In genomic region chr19:41866284-41866683, GRCh38 we compare ENCODE assay signal across 12 cellular contexts. TPM values are rescaled to one million over a fixed set of nuclear protein-coding genes. Genes with fewer than 3 reads are reported as not detected.
DNase-seq lines count a peak whose midpoint lies in the region; ATAC-seq and TF ChIP-seq lines count a peak whose summit lies in the region.
"Had no signal": no experiment of that assay in that cellular context is flagged by ENCODE, and none has a peak within 500 bp of the region (broad histone marks: within the 10 kb centered on the region; RNA-seq: fewer than 3 reads in every experiment).

No MANE protein-coding gene starts in this region.

- TF ChIP-seq POLR2A in heart left ventricle (IDR thresholded peaks at IDR 0.05) = no peak

- ATAC-seq in Right ventricle myocardium superior (ENCODE audit: poor library complexity) (no peak), heart left ventricle (no peak), upper lobe of right lung (no peak)
- ATAC-seq in central memory CD8-positive, alpha-beta T cell (replicated peaks; ENCODE audit: extremely low read depth, poor library complexity, severe bottlenecking) = no peak
- ATAC-seq: left lung had no signal

- H3K27me3 ChIP-seq in heart left ventricle (no peaks in the 10 kb centered on the region), upper lobe of right lung (no peaks in the 10 kb centered on the region), colonic mucosa (no peaks in the 10 kb centered on the region)
- H3K27me3 ChIP-seq: left lung had no signal

- H3K36me3 ChIP-seq in heart left ventricle (peaks cover 0 to 100% (median 88%) of the 10 kb centered on the region in 9 donors), OCI-LY7 (ENCODE audit: insufficient read depth, low read length) (peaks cover 97% of the 10 kb centered on the region), upper lobe of right lung (peaks cover 98% of the 10 kb centered on the region), colonic mucosa (peaks cover 41% of the 10 kb centered on the region)

- DNase-seq in Right ventricle myocardium superior (peak; percentile 22), heart left ventricle (no peak), OCI-LY7 (ENCODE audit: low spot score) (no peak), upper lobe of right lung (no peak), NCI-H526 (lab: John Stamatoyannopoulos, UW) (no peak), colonic mucosa (no peak)
- no peak for DNase-seq in central memory CD8-positive, alpha-beta T cell (ENCODE audit: low spot score in 2 of 2)
- DNase-seq: HCEC 1CT, left lung had no signal

- no peak overlapping the region for H2AFZ ChIP-seq in OCI-LY7 (ENCODE audit: low read length)

- peak overlapping the region; percentile 62 for H3K27ac Mint-ChIP-seq in central memory CD8-positive, alpha-beta T cell (ENCODE audit: low read depth)
- H3K27ac Mint-ChIP-seq in stimulated activated naive CD8-positive, alpha-beta T cell treated with anti-CD3 and anti-CD28 coated beads, Interleukin-15, Interleukin-2, amounts not matched to agents 100 ng/mL and 50 ng/mL, for 24 hours = peak overlapping the region; percentile 88

- no peak overlapping the region for H3K4me3 ChIP-seq in heart left ventricle
- H3K4me3 ChIP-seq in OCI-LY7 (ENCODE audit: low read depth, low read length, poor library complexity, severe bottlenecking) = peak overlapping the region; percentile 54
- no peak overlapping the region for H3K4me3 ChIP-seq in upper lobe of right lung
- H3K4me3 ChIP-seq in colonic mucosa = no peak overlapping the region
- H3K4me3 ChIP-seq: left lung had no signal

- peaks cover 68% of the 10 kb centered on the region for H3K4me1 Mint-ChIP-seq in central memory CD8-positive, alpha-beta T cell
- peaks cover 94% of the 10 kb centered on the region for H3K4me1 Mint-ChIP-seq in stimulated activated naive CD8-positive, alpha-beta T cell treated with anti-CD3 and anti-CD28 coated beads, Interleukin-15, Interleukin-2, amounts not matched to agents 100 ng/mL and 50 ng/mL, for 24 hours (ENCODE audit: low read depth)

- H3K9ac ChIP-seq in colonic mucosa (ENCODE audit: low read depth in 2 of 2, low read length in 2 of 2) = no peak overlapping the region

- no peaks in the 10 kb centered on the region for H3K9me2 ChIP-seq in OCI-LY7 (ENCODE audit: insufficient read depth, low read length)

- H3K27me3 Mint-ChIP-seq in central memory CD8-positive, alpha-beta T cell = no peaks in the 10 kb centered on the region
- H3K27me3 Mint-ChIP-seq in stimulated activated naive CD8-positive, alpha-beta T cell treated with anti-CD3 and anti-CD28 coated beads, Interleukin-15, Interleukin-2, amounts not matched to agents 100 ng/mL and 50 ng/mL, for 24 hours = no peaks in the 10 kb centered on the region

- peaks cover 72% of the 10 kb centered on the region for H3K79me2 ChIP-seq in OCI-LY7 (ENCODE audit: insufficient read depth, low read depth, low read length)

- 95 to 97% (median 96%) methylated on average over 3 of the region's 3 CpGs for WGBS in heart left ventricle, 4 donors

- H3K36me3 Mint-ChIP-seq in central memory CD8-positive, alpha-beta T cell (ENCODE audit: insufficient read depth) = peaks cover 61% of the 10 kb centered on the region
- H3K36me3 Mint-ChIP-seq in stimulated activated naive CD8-positive, alpha-beta T cell treated with anti-CD3 and anti-CD28 coated beads, Interleukin-15, Interleukin-2, amounts not matched to agents 100 ng/mL and 50 ng/mL, for 24 hours (ENCODE audit: low read depth) = peaks cover 85% of the 10 kb centered on the region

- peaks cover 44% of the 10 kb centered on the region for H4K20me1 ChIP-seq in OCI-LY7 (ENCODE audit: insufficient read depth, low read length)

- H3K27ac ChIP-seq in heart left ventricle = no peak overlapping the region
- peak overlapping the region; percentile 100 for H3K27ac ChIP-seq in OCI-LY7 (ENCODE audit: low read depth, low read length, poor library complexity, severe bottlenecking)
- no peak overlapping the region for H3K27ac ChIP-seq in upper lobe of right lung
- H3K27ac ChIP-seq in colonic mucosa = no peak overlapping the region

- H3K4me1 ChIP-seq in heart left ventricle (peaks cover 2 to 97% (median 31%) of the 10 kb centered on the region in 12 donors), OCI-LY7 (ENCODE audit: insufficient read depth, low read length, poor library complexity, severe bottlenecking) (peaks cover 97% of the 10 kb centered on the region), upper lobe of right lung (peaks cover 73% of the 10 kb centered on the region), colonic mucosa (peaks cover 12% of the 10 kb centered on the region)

- H3K9me3 ChIP-seq in heart left ventricle = no peaks in the 10 kb centered on the region
- H3K9me3 ChIP-seq in OCI-LY7 (ENCODE audit: low read length) = no peaks in the 10 kb centered on the region
- no peaks in the 10 kb centered on the region for H3K9me3 ChIP-seq in upper lobe of right lung
- no peaks in the 10 kb centered on the region for H3K9me3 ChIP-seq in colonic mucosa
- H3K9me3 ChIP-seq: left lung had no signal

- no peaks in the 10 kb centered on the region for H3K9me3 Mint-ChIP-seq in central memory CD8-positive, alpha-beta T cell
- H3K9me3 Mint-ChIP-seq in stimulated activated naive CD8-positive, alpha-beta T cell treated with anti-CD3 and anti-CD28 coated beads, Interleukin-15, Interleukin-2, amounts not matched to agents 100 ng/mL and 50 ng/mL, for 24 hours = no peaks in the 10 kb centered on the region

- POLR2A ChIA-PET in OCI-LY7 (lab: Charles Lee) = no interaction called here

- no peak overlapping the region for H3K4me3 Mint-ChIP-seq in central memory CD8-positive, alpha-beta T cell
- peak overlapping the region; percentile 70 for H3K4me3 Mint-ChIP-seq in stimulated activated naive CD8-positive, alpha-beta T cell treated with anti-CD3 and anti-CD28 coated beads, Interleukin-15, Interleukin-2, amounts not matched to agents 100 ng/mL and 50 ng/mL, for 24 hours

- TF ChIP-seq CTCF in heart left ventricle (IDR thresholded peaks at IDR 0.05) (no peak), OCI-LY7 (conservative IDR thresholded peaks at IDR 0.05; ENCODE audit: low read length) (no peak), upper lobe of right lung (IDR thresholded peaks at IDR 0.05) (no peak), colonic mucosa (IDR thresholded peaks at IDR 0.05) (no peak)

- BruUV-seq in OCI-LY7 (replicated peaks; lab: Mats Ljungman, UMichigan) = no TSS peak

- intact Hi-C loops in Right ventricle myocardium superior (cut with DNase I) (no loop called here), heart left ventricle (cut with DNase I) (loop anchor here in 1 of 10 donors (10.0 kb wide), 1 partner anchor 349 kb away; the partner anchor contains the start of gene DEDD2), OCI-LY7 (cut with micrococcal nuclease; ENCODE audit: unreplicated experiment) (loop anchor here (10.0 kb wide), 1 partner anchor 419 kb away; no protein-coding TSS in a partner anchor), upper lobe of right lung (cut with DNase I) (loop anchor here (10.0 kb wide), 1 partner anchor 69 kb away; no protein-coding TSS in a partner anchor), colonic mucosa (cut with DNase I) (no loop called here)

- CTCF ChIA-PET in OCI-LY7 (lab: Charles Lee; ENCODE audit: unreplicated experiment) = no interaction called here

- peak overlapping the region; percentile 69 for H3K4me2 ChIP-seq in OCI-LY7 (ENCODE audit: low read length)

RNA-seq across cellular contexts. Expression of gene RPS19, which starts 6.2 kb away (rescaled TPM):
- total RNA-seq in Right ventricle myocardium superior (586 TPM), heart left ventricle (1,000 to 10,000 TPM in 1 of 9 donors, 100 to 1,000 TPM in 8; 161 to 1,072 (median 585) TPM), OCI-LY7 (2022) (3,803 and 3,902 TPM in 2 replicates), upper lobe of right lung (1,667 TPM), colonic mucosa (1,000 to 10,000 TPM; 1,710 to 2,039 TPM)
- polyA plus RNA-seq in heart left ventricle = 1,000 to 10,000 TPM in 1 of 2 donors, 100 to 1,000 TPM in 1; 840 to 1,676 TPM
- total RNA-seq in OCI-LY7 (2014; rRNA removed; shearing (Covaris generic)) = 4,018 and 4,414 TPM in 2 replicates

RNA-seq across cellular contexts. Expression of gene CD79A, which starts 10.8 kb away (rescaled TPM):
- total RNA-seq in Right ventricle myocardium superior (not detected), heart left ventricle (under 1 TPM in 3 of 9 donors, not detected in 6; 0.37 to 0.88 (median 0.45) TPM), OCI-LY7 (2022) (896 and 1,094 TPM in 2 replicates), upper lobe of right lung (1.4 TPM), colonic mucosa (1 to 10 TPM; 3.5 to 3.8 TPM)
- polyA plus RNA-seq in heart left ventricle = under 1 TPM in 1 of 2 donors, not detected in 1; 0.51 TPM
- total RNA-seq in OCI-LY7 (2014; rRNA removed; shearing (Covaris generic)) = 848 and 1,195 TPM in 2 replicates

RNA-seq across cellular contexts. Expression of gene ARHGEF1, which starts 16.7 kb away (rescaled TPM):
- total RNA-seq in Right ventricle myocardium superior (30.1 TPM), heart left ventricle (10 to 100 TPM; 22.8 to 89.2 (median 27.2) TPM), OCI-LY7 (2022) (297 and 318 TPM in 2 replicates), upper lobe of right lung (197 TPM), colonic mucosa (10 to 100 TPM; 64.1 to 98.7 TPM)
- 10 to 100 TPM; 32.1 to 44.1 TPM for polyA plus RNA-seq in heart left ventricle
- total RNA-seq in OCI-LY7 (2014; rRNA removed; shearing (Covaris generic)) = 74.9 and 96.9 TPM in 2 replicates

RNA-seq across cellular contexts. Expression of gene DMRTC2, which starts 21.4 kb away (rescaled TPM):
- total RNA-seq in Right ventricle myocardium superior (not detected), heart left ventricle (not detected), OCI-LY7 (2022) (not detected in 2 replicates), upper lobe of right lung (not detected), colonic mucosa (not detected)
- not detected for polyA plus RNA-seq in heart left ventricle
- not detected in 2 replicates for total RNA-seq in OCI-LY7 (2014; rRNA removed; shearing (Covaris generic))
- total RNA-seq: left lung; renal cortical epithelial cell; T-helper 2 cell treated with Interferon-gamma antibody and Interleukin-4, amounts not matched to agents 100 ng/mL and 5 ng/mL, for 36 hours had no signal

RNA-seq across cellular contexts. Expression of gene LYPD4, which starts 21.8 kb away (rescaled TPM):
- total RNA-seq in Right ventricle myocardium superior (not detected), heart left ventricle (not detected), OCI-LY7 (2022) (not detected in 2 replicates), upper lobe of right lung (not detected), colonic mucosa (not detected)
- polyA plus RNA-seq in heart left ventricle = not detected
- total RNA-seq in OCI-LY7 (2014; rRNA removed; shearing (Covaris generic)) = not detected in 2 replicates
- total RNA-seq: left lung; renal cortical epithelial cell; T-helper 2 cell treated with Interferon-gamma antibody and Interleukin-4, amounts not matched to agents 100 ng/mL and 5 ng/mL, for 36 hours had no signal

Comparison
In these comparisons a context has a peak if more than half of its experiments do, and no peak if none do; other contexts are left out.
1. RNA of gene CD79A, which starts 10.8 kb away (total RNA-seq): 848 to 1,195 TPM in OCI-LY7; 3.5 to 3.8 TPM in colonic mucosa, 1.4 TPM in upper lobe of right lung (single experiment), 0.37 to 0.88 TPM in heart left ventricle and not detected in Right ventricle myocardium superior (single experiment); every median in the first group is over 100 times any median in the second.
2. intact Hi-C loops: an anchor here in OCI-LY7 (10.0 kb wide) and upper lobe of right lung (10.0 kb wide); none called in Right ventricle myocardium superior and colonic mucosa.